8 cellular contexts compared by ENCODE assay signal in genomic region chr1:110615548-110616130, GRCh38. TPM values are rescaled to one million over a fixed set of nuclear protein-coding genes. Genes with fewer than 3 reads are reported as not detected.
A peak's percentile ranks its signal among the peaks of the same experiment; 100 is the strongest.
DNase-seq lines count a peak whose midpoint lies in the region; ATAC-seq and TF ChIP-seq lines count a peak whose summit lies in the region.

No MANE protein-coding gene starts in this region.

- ATAC-seq in HG03442 (IDR thresholded peaks at IDR 0.05; ENCODE audit: unreplicated experiment) (no peak), GM18505 (IDR thresholded peaks at IDR 0.05; ENCODE audit: unreplicated experiment) (no peak)

- H3K4me2 ChIP-seq in DOHH2 (ENCODE audit: low read length): no peak overlapping the region
- H3K4me2 ChIP-seq in PC-9: no peak overlapping the region

- no TSS peak for BruUV-seq in PC-9 (replicated peaks; lab: Mats Ljungman, UMichigan)

- no peaks in the 10 kb centered on the region for H4K20me1 ChIP-seq in DOHH2 (ENCODE audit: control insufficient read depth, insufficient read depth, low read depth, low read length)
- no peaks in the 10 kb centered on the region for H4K20me1 ChIP-seq in PC-9 (ENCODE audit: insufficient read depth)

- POLR2A ChIA-PET in PC-9 (lab: Charles Lee; ENCODE audit: unreplicated experiment): no interaction called here

- no peaks in the 10 kb centered on the region for H3K79me2 ChIP-seq in DOHH2 (ENCODE audit: control insufficient read depth, low read length)
- no peaks in the 10 kb centered on the region for H3K79me2 ChIP-seq in PC-9 (ENCODE audit: low read depth)

- DNase-seq in LNCaP clone FGC (ENCODE audit: low read depth) (peak; percentile 52), PC-9 (peak; percentile 56 to 71), adipocyte (ENCODE audit: low read depth) (peak; percentile 65), left ventricle myocardium inferior (peak; percentile 59), renal cortical epithelial cell (ENCODE audit: low read depth) (peak; percentile 53)

- H3K4me1 ChIP-seq in DOHH2 (ENCODE audit: control insufficient read depth, low read length): peaks cover 35% of the 10 kb centered on the region
- no peaks in the 10 kb centered on the region; the same call in 1 of the 2 replicates for H3K4me1 ChIP-seq in PC-9 (replicated peaks; ENCODE audit: insufficient read depth)
- H3K4me1 ChIP-seq in adipocyte (ENCODE audit: control insufficient read depth, insufficient read depth, low read length): peaks cover 7% of the 10 kb centered on the region
- H3K4me1 ChIP-seq in left ventricle myocardium inferior: peaks cover 9% of the 10 kb centered on the region

- H3K4me3 ChIP-seq in DOHH2 (ENCODE audit: low read length): no peak overlapping the region
- H3K4me3 ChIP-seq in LNCaP clone FGC (ENCODE audit: low read depth, low read length): no peak overlapping the region
- no peak overlapping the region for H3K4me3 ChIP-seq in PC-9
- H3K4me3 ChIP-seq in adipocyte (ENCODE audit: low read length): no peak overlapping the region
- H3K4me3 ChIP-seq in left ventricle myocardium inferior: no peak overlapping the region

- H3F3A ChIP-seq in DOHH2 (ENCODE audit: control insufficient read depth, insufficient read depth) (no peaks in the 10 kb centered on the region), PC-9 (ENCODE audit: insufficient read depth, low read depth) (no peaks in the 10 kb centered on the region)

- H3K9ac ChIP-seq in adipocyte (ENCODE audit: low read length): no peak overlapping the region

- H3K9me2 ChIP-seq in DOHH2 (replicated peaks; ENCODE audit: control insufficient read depth, low read length) (no peaks in the 10 kb centered on the region), PC-9 (ENCODE audit: insufficient read depth) (no peaks in the 10 kb centered on the region)

- H3K27me3 ChIP-seq in DOHH2 (ENCODE audit: control insufficient read depth, low read length) (peaks cover 21% of the 10 kb centered on the region), PC-9 (ENCODE audit: insufficient read depth, low read depth) (peaks cover 29% of the 10 kb centered on the region), adipocyte (replicated peaks; ENCODE audit: control insufficient read depth, insufficient read depth, low read length) (peaks cover 80% of the 10 kb centered on the region), left ventricle myocardium inferior (ENCODE audit: low read depth) (peaks cover 99% of the 10 kb centered on the region)

- H3K9me3 ChIP-seq in DOHH2 (ENCODE audit: control insufficient read depth, insufficient read depth, low read length): no peaks in the 10 kb centered on the region
- no peaks in the 10 kb centered on the region for H3K9me3 ChIP-seq in PC-9 (ENCODE audit: insufficient read depth, low read depth)
- H3K9me3 ChIP-seq in adipocyte (ENCODE audit: control insufficient read depth, low read length): no peaks in the 10 kb centered on the region
- H3K9me3 ChIP-seq in left ventricle myocardium inferior (replicated peaks): no peaks in the 10 kb centered on the region

- no peak overlapping the region for H2AFZ ChIP-seq in PC-9

- TF ChIP-seq POLR2A in GM18505 (IDR thresholded peaks at IDR 0.05; ENCODE audit: borderline replicate concordance, extremely low read depth, insufficient read depth, insufficient read length): no peak

- intact Hi-C loops in PC-9 (cut with micrococcal nuclease; ENCODE audit: unreplicated experiment) (loop anchor here (1.0 to 5.0 kb wide), 5 partner anchors 91 to 413 kb away; no protein-coding TSS in a partner anchor), left ventricle myocardium inferior (cut with micrococcal nuclease) (loop anchor here (10.0 kb wide), 2 partner anchors 61 to 91 kb away; no protein-coding TSS in a partner anchor)

- TF ChIP-seq CTCF in DOHH2 (IDR thresholded peaks at IDR 0.05; ENCODE audit: low read depth, low read length, poor library complexity, severe bottlenecking): peak; percentile 81
- peak; percentile 99 for TF ChIP-seq CTCF in LNCaP clone FGC (IDR thresholded peaks at IDR 0.05; ENCODE audit: control insufficient read depth, extremely low read depth, insufficient read depth)
- TF ChIP-seq CTCF in PC-9 (conservative IDR thresholded peaks at IDR 0.05): peak; percentile 85
- TF ChIP-seq CTCF in left ventricle myocardium inferior (IDR thresholded peaks at IDR 0.05; ENCODE audit: borderline replicate concordance): peak; percentile 85

- CTCF ChIA-PET in PC-9 (lab: Charles Lee): no interaction called here

- H3K27ac ChIP-seq in DOHH2 (ENCODE audit: low read depth, low read length): no peak overlapping the region
- no peak overlapping the region for H3K27ac ChIP-seq in PC-9
- no peak overlapping the region for H3K27ac ChIP-seq in left ventricle myocardium inferior (replicated peaks)

- H3K36me3 ChIP-seq in DOHH2 (ENCODE audit: control insufficient read depth, low read length) (no peaks in the 10 kb centered on the region), PC-9 (ENCODE audit: low read depth) (no peaks in the 10 kb centered on the region), adipocyte (ENCODE audit: control insufficient read depth, insufficient read depth, low read length, severe bottlenecking) (no peaks in the 10 kb centered on the region), left ventricle myocardium inferior (no peaks in the 10 kb centered on the region)

RNA-seq across cellular contexts. Expression of gene KCNA2, which starts 9.5 kb away (rescaled TPM):
- not detected in 2 replicates for total RNA-seq in PC-9 (2021)
- total RNA-seq in left ventricle myocardium inferior: 0.71 TPM
- total RNA-seq in renal cortical epithelial cell: not detected in 2 replicates

RNA-seq across cellular contexts. Expression of gene KCNA3, which starts 59.1 kb away (rescaled TPM):
- total RNA-seq in PC-9 (2021) (not detected in 2 replicates), left ventricle myocardium inferior (0.22 TPM), renal cortical epithelial cell (not detected in 2 replicates)
